ENCODE assay signal across 11 cellular contexts in genomic region chr20:878511-879307, GRCh38. TPM values are rescaled to one million over a fixed set of nuclear protein-coding genes. Genes with fewer than 3 reads are reported as not detected.
DNase-seq lines count a peak whose midpoint lies in the region; ATAC-seq and TF ChIP-seq lines count a peak whose summit lies in the region.
"Had no signal": no experiment of that assay in that cellular context is flagged by ENCODE, and none has a peak within 500 bp of the region (broad histone marks: within the 10 kb centered on the region; RNA-seq: fewer than 3 reads in every experiment).

No MANE protein-coding gene starts in this region.

- no peaks in the 10 kb centered on the region for H3K9me3 Mint-ChIP-seq in Calu3 (ENCODE audit: low read depth, unreplicated experiment)
- no peaks in the 10 kb centered on the region for H3K9me3 Mint-ChIP-seq in activated CD4-positive, alpha-beta T cell treated with anti-CD3 and anti-CD28 coated beads, Interleukin-2, amount 10 ng/mL, durations not matched to agents 24 days and 14 days
- H3K9me3 Mint-ChIP-seq: activated B cell treated with CpG ODN at 0.5 μM for 24 hours had no signal

- H3K27ac ChIP-seq in HEK293 (ENCODE audit: extremely low read depth, low read depth, low read length) = no peak overlapping the region
- no peak overlapping the region for H3K27ac ChIP-seq in iPS DF 6.9 (ENCODE audit: low read length)

- H3K4me3 Mint-ChIP-seq in Calu3 (ENCODE audit: low read depth, unreplicated experiment) = no peak overlapping the region
- H3K4me3 Mint-ChIP-seq in activated CD4-positive, alpha-beta T cell treated with anti-CD3 and anti-CD28 coated beads, Interleukin-2, amount 10 ng/mL, durations not matched to agents 24 days and 14 days = no peak overlapping the region
- H3K4me3 Mint-ChIP-seq: activated B cell treated with CpG ODN at 0.5 μM for 24 hours had no signal

- peaks cover 28% of the 10 kb centered on the region for H3K4me1 Mint-ChIP-seq in Calu3 (ENCODE audit: low read depth, unreplicated experiment)
- peaks cover 12% of the 10 kb centered on the region for H3K4me1 Mint-ChIP-seq in activated CD4-positive, alpha-beta T cell treated with anti-CD3 and anti-CD28 coated beads, Interleukin-2, amount 10 ng/mL, durations not matched to agents 24 days and 14 days

- no TSS peak for BruUV-seq in Calu3 (replicated peaks; lab: Mats Ljungman, UMichigan)

- no peaks in the 10 kb centered on the region for H3K27me3 ChIP-seq in iPS DF 6.9 (ENCODE audit: control insufficient read depth, insufficient read depth, low read length)

- no peaks in the 10 kb centered on the region for H3K36me3 ChIP-seq in HEK293 (ENCODE audit: control insufficient read depth in 2 of 2, insufficient read depth in 1 of 2, low read length in 2 of 2)
- no peaks in the 10 kb centered on the region for H3K36me3 ChIP-seq in iPS DF 6.9 (ENCODE audit: control insufficient read depth, insufficient read depth, low read length)

- no peak for ATAC-seq in GM21529 (IDR thresholded peaks at IDR 0.05; ENCODE audit: unreplicated experiment)
- no peak for ATAC-seq in GM21526 (IDR thresholded peaks at IDR 0.05; ENCODE audit: low FRiP score, unreplicated experiment)
- ATAC-seq in GM21360 (IDR thresholded peaks at IDR 0.05; ENCODE audit: unreplicated experiment) = no peak
- ATAC-seq: right cardiac atrium had no signal

- H3K9me3 ChIP-seq in HEK293 (ENCODE audit: control insufficient read depth, insufficient read depth, low read depth, low read length) = no peaks in the 10 kb centered on the region
- no peaks in the 10 kb centered on the region for H3K9me3 ChIP-seq in iPS DF 6.9 (ENCODE audit: control insufficient read depth, insufficient read depth, low read length)

- POLR2A ChIA-PET in HEK293 (lab: Yijun Ruan, JAX) = no interaction called here

- CTCF ChIA-PET in Calu3 (lab: Charles Lee) (no interaction called here), HEK293 (lab: Yijun Ruan, JAX) (interaction anchor here (0.6 kb wide), 2 partner anchors 63 to 69 kb away, joined by 3 read pairs; no protein-coding TSS in a partner anchor)

- peaks cover 8% of the 10 kb centered on the region for H3K36me3 Mint-ChIP-seq in Calu3 (ENCODE audit: insufficient read depth, unreplicated experiment)
- H3K36me3 Mint-ChIP-seq in activated CD4-positive, alpha-beta T cell treated with anti-CD3 and anti-CD28 coated beads, Interleukin-2, amount 10 ng/mL, durations not matched to agents 24 days and 14 days (ENCODE audit: low read depth) = no peaks in the 10 kb centered on the region

- TF ChIP-seq CTCF in Calu3 (IDR thresholded peaks at IDR 0.05; ENCODE audit: unreplicated experiment) (no peak), HEK293 (tag by site-specific recombination; IDR thresholded peaks at IDR 0.05) (no peak)

- intact Hi-C loops in Calu3 (cut with micrococcal nuclease; ENCODE audit: unreplicated experiment) = no loop called here
- intact Hi-C loops in activated CD4-positive, alpha-beta T cell treated with anti-CD3 and anti-CD28 coated beads, Interleukin-2, amount 10 ng/mL, durations not matched to agents 24 days and 14 days (cut with micrococcal nuclease) = no loop called here

- H3K4me1 ChIP-seq in HEK293 (ENCODE audit: control insufficient read depth, insufficient read depth, low read length) (no peaks in the 10 kb centered on the region), iPS DF 6.9 (ENCODE audit: control insufficient read depth, insufficient read depth, low read length) (no peaks in the 10 kb centered on the region)

- H3K27ac Mint-ChIP-seq in Calu3 (ENCODE audit: unreplicated experiment) = no peak overlapping the region
- no peak overlapping the region for H3K27ac Mint-ChIP-seq in activated CD4-positive, alpha-beta T cell treated with anti-CD3 and anti-CD28 coated beads, Interleukin-2, amount 10 ng/mL, durations not matched to agents 24 days and 14 days
- H3K27ac Mint-ChIP-seq: activated B cell treated with CpG ODN at 0.5 μM for 24 hours had no signal

- H3K27me3 Mint-ChIP-seq in Calu3 (ENCODE audit: unreplicated experiment) = no peaks in the 10 kb centered on the region
- H3K27me3 Mint-ChIP-seq in activated CD4-positive, alpha-beta T cell treated with anti-CD3 and anti-CD28 coated beads, Interleukin-2, amount 10 ng/mL, durations not matched to agents 24 days and 14 days = peaks cover 2% of the 10 kb centered on the region

- peak; percentile 7 for DNase-seq in Calu3
- DNase-seq in activated CD4-positive, alpha-beta T cell treated with anti-CD3 and anti-CD28 coated beads, Interleukin-2, amount 10 ng/mL, durations not matched to agents 24 days and 14 days = peak; percentile 82
- peak; percentile 27 for DNase-seq in iPS DF 6.9 (ENCODE audit: low read depth, low spot score)
- DNase-seq in SW480 (ENCODE audit: low spot score) = no peak
- DNase-seq: activated B cell treated with CpG ODN at 0.5 μM for 24 hours, EL, right cardiac atrium had no signal

- H3K4me3 ChIP-seq in HEK293 (ENCODE audit: low read depth, low read length) = no peak overlapping the region
- H3K4me3 ChIP-seq in iPS DF 6.9 (ENCODE audit: low read length) = no peak overlapping the region

- no CpG with 5 or more reads among the region's 9 CpGs for WGBS in iPS DF 6.9 (ENCODE audit: insufficient coverage, insufficient read length)

TF ChIP-seq in HEK293, 187 proteins besides CTCF, POLR2A, EP300 and RAD21:
- TF ChIP-seq BCL6B (tag by site-specific recombination; IDR thresholded peaks at IDR 0.05) (no peak), REST (tag by site-specific recombination; IDR thresholded peaks at IDR 0.05) (peak; percentile 94)

RNA-seq across cellular contexts. Expression of gene ANGPT4, which starts 37.4 kb away (rescaled TPM):
- not detected in 2 replicates for total RNA-seq in Calu3 (2022)
- not detected in 2 replicates for total RNA-seq in activated CD4-positive, alpha-beta T cell treated with anti-CD3 and anti-CD28 coated beads, Interleukin-2, amount 10 ng/mL, durations not matched to agents 24 days and 14 days
- total RNA-seq: activated B cell treated with CpG ODN at 0.5 μM for 24 hours had no signal

RNA-seq across cellular contexts. Expression of gene FAM110A, which starts 45.2 kb away (rescaled TPM):
- 14.5 and 14.9 TPM in 2 replicates for total RNA-seq in Calu3 (2022)
- 13.3 and 15.4 TPM in 2 replicates for total RNA-seq in activated CD4-positive, alpha-beta T cell treated with anti-CD3 and anti-CD28 coated beads, Interleukin-2, amount 10 ng/mL, durations not matched to agents 24 days and 14 days
